Comparison of ENCODE assay signal across 10 cellular contexts in the genomic region with DNA sequence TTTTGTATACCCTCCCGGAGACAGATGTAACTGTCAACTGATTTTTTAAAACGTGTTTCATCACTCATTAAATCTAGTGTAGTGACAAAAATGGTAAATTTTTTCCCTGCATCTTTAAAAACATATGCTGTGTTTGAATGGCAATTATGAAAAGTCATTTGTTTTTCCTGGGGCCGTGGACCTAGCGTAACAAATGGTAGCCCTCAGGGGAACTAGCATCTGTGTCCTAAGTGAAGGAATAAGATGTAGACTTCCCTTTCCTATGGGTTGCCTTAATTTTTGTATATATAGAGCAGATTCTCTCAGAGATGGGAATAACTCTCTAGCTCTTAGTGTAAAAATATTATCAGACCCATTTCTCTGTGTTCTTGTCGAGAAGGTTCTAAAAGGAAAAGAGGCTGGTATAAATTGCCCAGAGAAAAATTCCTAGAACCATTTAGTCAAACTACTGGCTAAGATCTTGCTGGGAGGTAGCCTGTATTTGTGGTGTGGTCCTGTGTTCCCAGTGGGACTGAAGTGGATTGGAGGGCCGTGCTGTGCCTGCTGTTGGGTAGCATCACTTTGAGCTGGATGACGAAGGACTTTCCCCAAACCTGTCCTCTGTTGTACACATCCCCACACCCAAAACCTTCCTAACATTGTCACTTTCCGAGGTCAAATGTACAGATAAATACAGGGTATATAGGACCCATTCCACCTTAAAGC.
A peak's percentile ranks its signal among the peaks of the same experiment; 100 is the strongest.
DNase-seq lines count a peak whose midpoint lies in the region; ATAC-seq, FAIRE-seq and TF ChIP-seq lines count a peak whose summit lies in the region.
"Had no signal": no experiment of that assay in that cellular context is flagged by ENCODE, and none has a peak within 500 bp of the region (broad histone marks: within the 10 kb centered on the region; RNA-seq: fewer than 3 reads in every experiment).

No MANE protein-coding gene starts in this region.

- dilution Hi-C loops in keratinocyte (cut with MboI; ENCODE audit: extremely low pct_ligation_motif_present, low sequenced_read_pairs) = no loop called here

- CTCF ChIA-PET in T-cell (lab: Charles Lee) = interaction anchor here (0.7 to 3.0 kb wide), 8 partner anchors 9 to 88 kb away, joined by 3 to 16 read pairs (median 6); no protein-coding TSS in a partner anchor

- H3K4me3 Mint-ChIP-seq in activated T-cell treated with anti-CD3 and anti-CD28 coated beads, Interleukin-2, amount 50 U/mL, for 4 hours = peak overlapping the region; percentile 77
- H3K4me3 Mint-ChIP-seq in T-cell = peak overlapping the region; percentile 32 to 84 (median 82)
- H3K4me3 Mint-ChIP-seq: HFFc6 had no signal

- H3K36me3 Mint-ChIP-seq in activated T-cell treated with anti-CD3 and anti-CD28 coated beads, Interleukin-2, amount 50 U/mL, for 4 hours (ENCODE audit: insufficient read depth) = no peaks in the 10 kb centered on the region
- no peaks in the 10 kb centered on the region for H3K36me3 Mint-ChIP-seq in T-cell

- H3K9me3 ChIP-seq in keratinocyte (ENCODE audit: control insufficient read depth, low read depth, low read length) (no peaks in the 10 kb centered on the region), thyroid gland (no peaks in the 10 kb centered on the region)
- H3K9me3 ChIP-seq: pancreas had no signal

- intact Hi-C loops in thyroid gland (cut with DNase I) = no loop called here

- no peaks in the 10 kb centered on the region for H3K9me1 ChIP-seq in keratinocyte (ENCODE audit: control insufficient read depth, extremely low read depth, insufficient read depth, low read length)

- TF ChIP-seq CTCF in keratinocyte (optimal IDR thresholded peaks at IDR 0.05 in 1 of 3, IDR thresholded peaks at IDR 0.05 in 1 of 3, conservative IDR thresholded peaks at IDR 0.05 in 1 of 3; ENCODE audit: extremely low read depth in 1 of 3, insufficient read depth in 2 of 3, low read length in 3 of 3) (no peak), thyroid gland (IDR thresholded peaks at IDR 0.05) (no peak)

- no peak for FAIRE-seq in keratinocyte (lab: Jason Lieb, UNC)
- FAIRE-seq: pancreas had no signal

- no peak for ATAC-seq in activated T-cell treated with anti-CD3 and anti-CD28 coated beads, Interleukin-2, amount 50 U/mL, for 4 hours
- ATAC-seq in T-cell (replicated peaks in 1 of 4) = no peak
- ATAC-seq in GM18519 (IDR thresholded peaks at IDR 0.05; ENCODE audit: low FRiP score, unreplicated experiment) = no peak

- 77 to 85% methylated on average over 8 of the region's 8 CpGs for WGBS in thyroid gland, 2 donors

- peak overlapping the region; percentile 60 for H3K9ac ChIP-seq in keratinocyte (ENCODE audit: control insufficient read depth, extremely low read depth, insufficient read depth, low read length)

- H3K36me3 ChIP-seq in keratinocyte (ENCODE audit: control insufficient read depth in 2 of 2, extremely low read depth in 1 of 2, insufficient read depth in 2 of 2, low read length in 2 of 2) = no peaks in the 10 kb centered on the region
- no peaks in the 10 kb centered on the region for H3K36me3 ChIP-seq in thyroid gland
- H3K36me3 ChIP-seq: pancreas had no signal

- peak overlapping the region; percentile 94 for H3K27ac Mint-ChIP-seq in T-cell

- H3K27me3 ChIP-seq in keratinocyte (ENCODE audit: control insufficient read depth, extremely low read depth, insufficient read depth, low read length) (no peaks in the 10 kb centered on the region), thyroid gland (no peaks in the 10 kb centered on the region)
- H3K27me3 ChIP-seq: pancreas had no signal

- no peaks in the 10 kb centered on the region for H4K20me1 ChIP-seq in keratinocyte (ENCODE audit: control insufficient read depth, extremely low read depth, insufficient read depth, low read length)

- no peaks in the 10 kb centered on the region for H3K9me3 Mint-ChIP-seq in activated T-cell treated with anti-CD3 and anti-CD28 coated beads, Interleukin-2, amount 50 U/mL, for 4 hours
- H3K9me3 Mint-ChIP-seq in T-cell = no peaks in the 10 kb centered on the region
- H3K9me3 Mint-ChIP-seq: HFFc6 had no signal

- POLR2A ChIA-PET in T-cell (lab: Charles Lee) = interaction anchor here in 1 of 2 donors (1.6 to 2.0 kb wide), 2 partner anchors 8 to 9 kb away, joined by 9 to 16 read pairs; no protein-coding TSS in a partner anchor

- peak overlapping the region; percentile 98 for H3K4me2 ChIP-seq in keratinocyte (ENCODE audit: control insufficient read depth, extremely low read depth, insufficient read depth, low read depth, low read length)

- H3K4me1 ChIP-seq in keratinocyte (ENCODE audit: control insufficient read depth, extremely low read depth, insufficient read depth, low read length) (peaks cover 80% of the 10 kb centered on the region), thyroid gland (peaks cover 61 to 69% of the 10 kb centered on the region in 2 donors)

- H3K27me3 Mint-ChIP-seq in activated T-cell treated with anti-CD3 and anti-CD28 coated beads, Interleukin-2, amount 50 U/mL, for 4 hours (ENCODE audit: low read depth) = no peaks in the 10 kb centered on the region
- no peaks in the 10 kb centered on the region for H3K27me3 Mint-ChIP-seq in T-cell

- no peak for DNase-seq in activated T-cell treated with anti-CD3 and anti-CD28 coated beads, Interleukin-2, amount 50 U/mL, for 4 hours
- no peak for DNase-seq in activated T-cell treated with anti-CD3 and anti-CD28 coated beads, Interleukin-2, amount 50 U/mL, for 1 hour
- DNase-seq in T-cell (no peak), keratinocyte (ENCODE audit: low read depth, low spot score) (no peak), thyroid gland (no peak), GDM1 (lab: John Stamatoyannopoulos, UW) (no peak), NCI-H2107 (lab: John Stamatoyannopoulos, UW) (no peak)
- DNase-seq: HFFc6, pancreas had no signal

- H3K79me2 ChIP-seq in keratinocyte (ENCODE audit: control insufficient read depth, insufficient read depth, low read length) = peaks cover 77% of the 10 kb centered on the region

- no peak overlapping the region for H2AFZ ChIP-seq in keratinocyte (ENCODE audit: control insufficient read depth, low read length)

- H3K4me1 Mint-ChIP-seq in activated T-cell treated with anti-CD3 and anti-CD28 coated beads, Interleukin-2, amount 50 U/mL, for 4 hours (ENCODE audit: low read depth) = peaks cover 81% of the 10 kb centered on the region
- H3K4me1 Mint-ChIP-seq in T-cell = peaks cover 77 to 88% (median 84%) of the 10 kb centered on the region in 3 donors

- H3K27ac ChIP-seq in keratinocyte (ENCODE audit: control insufficient read depth, insufficient read depth, low read length) = peak overlapping the region; percentile 80
- H3K27ac ChIP-seq in thyroid gland = peak overlapping the region in 2 of 3 donors; percentile 76 to 80

- no peak for TF ChIP-seq POLR2A in thyroid gland (IDR thresholded peaks at IDR 0.05)

- H3K4me3 ChIP-seq in keratinocyte (ENCODE audit: control insufficient read depth in 2 of 3, extremely low read depth in 1 of 3, insufficient read depth in 2 of 3, low read depth in 1 of 3, low read length in 3 of 3) (peak overlapping the region in 2 of 3 experiments; percentile 9 to 69), thyroid gland (replicated peaks in 1 of 3) (no peak overlapping the region)
- H3K4me3 ChIP-seq: pancreas had no signal

Comparison
In these comparisons a context has a peak if more than half of its experiments do, and no peak if none do; other contexts are left out.
1. H3K4me3 ChIP-seq: peak in keratinocyte (2 of 3); none in thyroid gland (0 of 3).